In genomic region chr4:78464265-78464664, GRCh38 we compare ENCODE assay signal across 22 cellular contexts.
"Had no signal": no experiment of that assay in that cellular context is flagged by ENCODE, and none has a peak within 500 bp of the region (broad histone marks: within the 10 kb centered on the region; RNA-seq: fewer than 3 reads in every experiment).

No MANE protein-coding gene starts in this region.

- H3K27ac Mint-ChIP-seq: nephron had no signal

- H3K4me1 Mint-ChIP-seq: naive B cell; nephron; stimulated activated naive CD8-positive, alpha-beta T cell treated with anti-CD3 and anti-CD28 coated beads, Interleukin-15, amount 100 ng/mL, for 72 hours had no signal

- H3K9me3 Mint-ChIP-seq: nephron had no signal

- ATAC-seq: esophagus mucosa; gastrocnemius medialis; left cardiac atrium; lower lobe of right lung; psoas muscle; right lobe of liver; stimulated activated naive B cell treated with anti-CD40 and anti-IgM and Interleukin-4, amounts not matched to agents 10 μg/mL and 1 μg/mL and 100 μg/mL, for 72 hours; stimulated activated naive CD8-positive, alpha-beta T cell treated with anti-CD3 and anti-CD28 coated beads, Interleukin-15, amount 100 ng/mL, for 72 hours had no signal

- H3K27me3 ChIP-seq: dorsolateral prefrontal cortex, gastrocnemius medialis, right lobe of liver, transverse colon had no signal

- H3K36me3 Mint-ChIP-seq: naive B cell; stimulated activated naive B cell treated with anti-CD40 and anti-IgM and Interleukin-4, amounts not matched to agents 10 μg/mL and 1 μg/mL and 100 μg/mL, for 72 hours had no signal

- H3K36me3 ChIP-seq: gastrocnemius medialis, lower lobe of right lung, right lobe of liver, thoracic aorta, transverse colon had no signal

- H3K4me3 ChIP-seq: dorsolateral prefrontal cortex, gastrocnemius medialis, left ventricle myocardium inferior, lower lobe of right lung, psoas muscle, right lobe of liver, thoracic aorta, transverse colon had no signal

- H3K27me3 Mint-ChIP-seq: stimulated activated naive CD8-positive, alpha-beta T cell treated with anti-CD3 and anti-CD28 coated beads, Interleukin-15, amount 100 ng/mL, for 72 hours had no signal

- DNase-seq: cortex of kidney; dorsolateral prefrontal cortex; effector CD8-positive, alpha-beta T cell; gastrocnemius medialis; glutamatergic neuron; islet precursor cell; left cardiac atrium; left ventricle myocardium inferior; lower lobe of right lung; mesenchymal stem cell; naive B cell; psoas muscle; retina; right lobe of liver; stimulated activated CD4-positive, alpha-beta T cell treated with anti-CD3 and anti-CD28 coated beads, Interleukin-4, amount 100 ng/mL, for 1 hour; stimulated activated CD8-positive, alpha-beta memory T cell treated with anti-CD3 and anti-CD28 coated beads, Interleukin-4, amount 100 ng/mL, for 48 hours; stimulated activated naive B cell treated with anti-CD40 and anti-IgM and Interleukin-4, amounts not matched to agents 10 μg/mL and 1 μg/mL and 100 μg/mL, for 72 hours; stimulated activated naive CD8-positive, alpha-beta T cell treated with anti-CD3 and anti-CD28 coated beads, Interleukin-15, amount 100 ng/mL, for 72 hours; transverse colon had no signal

- H3K4me1 ChIP-seq: gastrocnemius medialis, lower lobe of right lung, psoas muscle, right lobe of liver, transverse colon had no signal

- H3K4me3 Mint-ChIP-seq: naive B cell; nephron; stimulated activated naive B cell treated with anti-CD40 and anti-IgM and Interleukin-4, amounts not matched to agents 10 μg/mL and 1 μg/mL and 100 μg/mL, for 72 hours; stimulated activated naive CD8-positive, alpha-beta T cell treated with anti-CD3 and anti-CD28 coated beads, Interleukin-15, amount 100 ng/mL, for 72 hours had no signal

- H3K27ac ChIP-seq: dorsolateral prefrontal cortex, gastrocnemius medialis, left ventricle myocardium inferior, lower lobe of right lung, psoas muscle, right lobe of liver, thoracic aorta, transverse colon had no signal

- H3K9me3 ChIP-seq: gastrocnemius medialis, left ventricle myocardium inferior, lower lobe of right lung, right lobe of liver, thoracic aorta, transverse colon had no signal
